21 cellular contexts compared by ENCODE assay signal in the genomic region with DNA sequence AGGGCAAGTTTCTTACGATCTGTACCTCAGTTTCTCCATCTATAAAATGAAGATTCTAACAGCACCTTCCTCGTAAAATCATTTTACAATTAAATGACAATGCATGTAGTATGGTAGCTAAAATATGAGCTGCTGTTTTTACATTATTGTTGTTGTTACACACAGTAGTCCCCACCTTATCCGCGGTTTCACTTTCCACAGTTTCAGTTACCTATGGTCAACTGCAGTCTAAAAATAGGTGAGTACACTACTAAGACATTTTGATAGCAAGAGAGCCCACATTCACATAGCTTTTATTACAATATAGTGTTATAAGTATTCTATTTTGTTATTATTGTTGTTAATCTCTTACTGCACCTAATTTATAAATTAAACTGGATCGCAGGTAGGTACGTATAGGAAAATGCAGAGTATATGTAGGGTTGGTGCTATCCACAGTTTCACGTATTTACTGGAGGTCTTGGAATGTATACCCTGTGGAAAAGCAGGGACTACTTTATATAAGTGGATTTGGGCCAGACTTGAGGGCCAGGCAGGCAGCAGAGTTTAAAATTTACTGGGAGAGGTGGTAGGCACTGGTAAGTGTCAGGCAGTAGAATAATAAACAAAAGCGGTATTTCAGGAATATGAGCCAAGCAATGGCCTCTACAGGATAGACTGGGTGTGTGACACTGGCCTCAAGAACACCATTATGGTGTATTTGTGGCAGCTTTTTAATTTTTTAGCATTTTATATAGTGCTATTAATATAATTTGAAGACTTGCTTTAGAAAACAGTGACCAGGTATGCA. TPM values are rescaled to one million over a fixed set of nuclear protein-coding genes. Genes with fewer than 3 reads are reported as not detected.
DNase-seq lines count a peak whose midpoint lies in the region; ATAC-seq and TF ChIP-seq lines count a peak whose summit lies in the region.
"Had no signal": no experiment of that assay in that cellular context is flagged by ENCODE, and none has a peak within 500 bp of the region (broad histone marks: within the 10 kb centered on the region; RNA-seq: fewer than 3 reads in every experiment).

No MANE protein-coding gene starts in this region.

- peaks cover 17% of the 10 kb centered on the region for H3K36me3 Mint-ChIP-seq in brain
- H3K36me3 Mint-ChIP-seq in activated naive CD4-positive, alpha-beta T cell treated with anti-CD3 and anti-CD28 coated beads, Interleukin-2, amount 50 U/mL, for 72 hours, result peaks cover 0 to 5% of the 10 kb centered on the region in 2 donors

- WGBS in transverse colon (ENCODE audit: low coverage in 1 of 2), 2 donors, result 80 to 82% methylated on average over 6 to 8 of the region's 8 CpGs
- 86 to 88% methylated on average over 8 of the region's 8 CpGs for WGBS in body of pancreas, 2 donors

- H3K27ac Mint-ChIP-seq in brain, result peak overlapping the region in 3 of 5 experiments; percentile 58 to 66 (median 63)
- no peak overlapping the region for H3K27ac Mint-ChIP-seq in activated naive CD4-positive, alpha-beta T cell treated with anti-CD3 and anti-CD28 coated beads, Interleukin-2, amount 50 U/mL, for 72 hours
- H3K27ac Mint-ChIP-seq: activated naive CD8-positive, alpha-beta T cell treated with anti-CD3 and anti-CD28 coated beads, Interleukin-2, amount 50 U/mL, for 24 hours; stimulated activated memory B cell treated with anti-CD40 and anti-IgM and Interleukin-4, amounts not matched to agents 10 μg/mL and 1 μg/mL and 100 μg/mL, for 72 hours had no signal

- no peak for TF ChIP-seq EP300 in transverse colon (IDR thresholded peaks at IDR 0.05; ENCODE audit: low read depth)

- no peak overlapping the region for H3K9ac ChIP-seq in parathyroid adenoma

- peak overlapping the region; percentile 34 for H3K4me2 ChIP-seq in parathyroid adenoma (ENCODE audit: low read length)

- H3K4me1 Mint-ChIP-seq in brain, result peaks cover 51% of the 10 kb centered on the region

- intact Hi-C loops in left ventricle myocardium inferior (cut with micrococcal nuclease) (no loop called here), cardiac septum (cut with DNase I) (loop anchor here (10.0 kb wide), 1 partner anchor 185 kb away; the partner anchor contains the start of gene ERLIN1), transverse colon (cut with DNase I; ENCODE audit: low total_unique reads) (no loop called here), body of pancreas (cut with DNase I) (no loop called here)

- no peaks in the 10 kb centered on the region for H3K27me3 ChIP-seq in left ventricle myocardium inferior (ENCODE audit: low read depth)
- no peaks in the 10 kb centered on the region for H3K27me3 ChIP-seq in parathyroid adenoma (ENCODE audit: control insufficient read depth, insufficient read depth, low read length)
- no peaks in the 10 kb centered on the region for H3K27me3 ChIP-seq in transverse colon
- no peaks in the 10 kb centered on the region for H3K27me3 ChIP-seq in body of pancreas
- H3K27me3 ChIP-seq: uterus had no signal

- H3K4me3 ChIP-seq in left ventricle myocardium inferior, result peak overlapping the region; percentile 8
- H3K4me3 ChIP-seq in parathyroid adenoma (ENCODE audit: low read depth, low read length), result no peak overlapping the region
- no peak overlapping the region for H3K4me3 ChIP-seq in transverse colon
- H3K4me3 ChIP-seq in body of pancreas, result no peak overlapping the region
- H3K4me3 ChIP-seq: lung, SK-N-MC, uterus had no signal

- peaks cover 60% of the 10 kb centered on the region for H3K79me2 ChIP-seq in parathyroid adenoma

- TF ChIP-seq POLR2A in transverse colon (IDR thresholded peaks at IDR 0.05) (no peak), body of pancreas (IDR thresholded peaks at IDR 0.05) (no peak)

- H3K27ac ChIP-seq in left ventricle myocardium inferior (replicated peaks) (no peak overlapping the region), parathyroid adenoma (peak overlapping the region; percentile 85), transverse colon (peak overlapping the region; percentile 35 to 54 (median 46)), body of pancreas (no peak overlapping the region)
- H3K27ac ChIP-seq: SK-N-MC had no signal

- ATAC-seq in body of pancreas, result no peak
- no peak for ATAC-seq in activated naive CD4-positive, alpha-beta T cell treated with anti-CD3 and anti-CD28 coated beads, Interleukin-2, amount 50 U/mL, for 72 hours
- ATAC-seq: activated naive CD8-positive, alpha-beta T cell treated with anti-CD3 and anti-CD28 coated beads, Interleukin-2, amount 50 U/mL, for 24 hours; stimulated activated memory B cell treated with anti-CD40 and anti-IgM and Interleukin-4, amounts not matched to agents 10 μg/mL and 1 μg/mL and 100 μg/mL, for 72 hours had no signal

- no peak overlapping the region for H2AFZ ChIP-seq in parathyroid adenoma

- H3K9me3 Mint-ChIP-seq in brain, result no peaks in the 10 kb centered on the region
- H3K9me3 Mint-ChIP-seq in activated naive CD4-positive, alpha-beta T cell treated with anti-CD3 and anti-CD28 coated beads, Interleukin-2, amount 50 U/mL, for 72 hours, result no peaks in the 10 kb centered on the region
- H3K9me3 Mint-ChIP-seq: activated naive CD8-positive, alpha-beta T cell treated with anti-CD3 and anti-CD28 coated beads, Interleukin-2, amount 50 U/mL, for 24 hours; stimulated activated memory B cell treated with anti-CD40 and anti-IgM and Interleukin-4, amounts not matched to agents 10 μg/mL and 1 μg/mL and 100 μg/mL, for 72 hours had no signal

- H3K9me3 ChIP-seq in left ventricle myocardium inferior (replicated peaks) (no peaks in the 10 kb centered on the region), parathyroid adenoma (ENCODE audit: control insufficient read depth, low read length) (no peaks in the 10 kb centered on the region), transverse colon (no peaks in the 10 kb centered on the region), body of pancreas (no peaks in the 10 kb centered on the region)
- H3K9me3 ChIP-seq: uterus had no signal

- in situ Hi-C loops in transverse colon (cut with MboI; ENCODE audit: low pct_ligation_motif_present in 1 of 4, low pct_unique_long_range_greater_than_20kb in 1 of 4, low sequenced_read_pairs in 3 of 4), result no loop called here

- H3K27me3 Mint-ChIP-seq in brain, result no peaks in the 10 kb centered on the region
- H3K27me3 Mint-ChIP-seq: activated naive CD8-positive, alpha-beta T cell treated with anti-CD3 and anti-CD28 coated beads, Interleukin-2, amount 50 U/mL, for 24 hours; stimulated activated memory B cell treated with anti-CD40 and anti-IgM and Interleukin-4, amounts not matched to agents 10 μg/mL and 1 μg/mL and 100 μg/mL, for 72 hours had no signal

- DNase-seq in left ventricle myocardium inferior, result no peak
- DNase-seq in cardiac septum (ENCODE audit: low spot score), result no peak
- no peak for DNase-seq in transverse colon
- no peak for DNase-seq in stimulated activated CD4-positive, alpha-beta T cell treated with anti-CD3 and anti-CD28 coated beads, Interleukin-4, amount 100 ng/mL, for 24 hours
- no peak for DNase-seq in body of pancreas
- DNase-seq in activated naive CD4-positive, alpha-beta T cell treated with anti-CD3 and anti-CD28 coated beads, Interleukin-2, amount 50 U/mL, for 72 hours (ENCODE audit: low spot score in 2 of 2), result no peak
- DNase-seq: activated CD4-positive, alpha-beta T cell treated with anti-CD3 and anti-CD28 coated beads, Interleukin-2, amount 50 U/mL, for 48 hours; activated CD4-positive, CD25-positive, alpha-beta regulatory T cell treated with anti-CD3 and anti-CD28 coated beads, Interleukin-2, amount 50 U/mL, for 72 hours; activated naive CD8-positive, alpha-beta T cell treated with anti-CD3 and anti-CD28 coated beads, Interleukin-2, amount 50 U/mL, for 24 hours; activated T-cell treated with anti-CD3 and anti-CD28 coated beads, Interleukin-2, amount 50 U/mL, for 48 hours; Calu3; cerebellar nuclear complex; NCI-H1092; NCI-H1694; NCI-H510A; uterus had no signal

- TF ChIP-seq CTCF in left ventricle myocardium inferior (IDR thresholded peaks at IDR 0.05; ENCODE audit: borderline replicate concordance) (no peak), brain (conservative IDR thresholded peaks at IDR 0.05) (no peak), parathyroid adenoma (IDR thresholded peaks at IDR 0.05) (no peak), transverse colon (IDR thresholded peaks at IDR 0.05) (no peak), body of pancreas (IDR thresholded peaks at IDR 0.05) (no peak)

- H3K4me1 ChIP-seq in left ventricle myocardium inferior (peaks cover 80% of the 10 kb centered on the region), parathyroid adenoma (peaks cover 61% of the 10 kb centered on the region), transverse colon (peaks cover 3 to 45% (median 26%) of the 10 kb centered on the region in 4 donors), body of pancreas (peaks cover 11% of the 10 kb centered on the region)

- peak overlapping the region in 1 of 5 experiments; percentile 32 for H3K4me3 Mint-ChIP-seq in brain
- H3K4me3 Mint-ChIP-seq: activated naive CD8-positive, alpha-beta T cell treated with anti-CD3 and anti-CD28 coated beads, Interleukin-2, amount 50 U/mL, for 24 hours; stimulated activated memory B cell treated with anti-CD40 and anti-IgM and Interleukin-4, amounts not matched to agents 10 μg/mL and 1 μg/mL and 100 μg/mL, for 72 hours had no signal

- H3K36me3 ChIP-seq in left ventricle myocardium inferior (no peaks in the 10 kb centered on the region), parathyroid adenoma (ENCODE audit: control insufficient read depth, insufficient read depth, low read length) (no peaks in the 10 kb centered on the region), transverse colon (no peaks in the 10 kb centered on the region), body of pancreas (replicated peaks in 1 of 2; ENCODE audit: insufficient read depth in 1 of 2, low read depth in 2 of 2) (no peaks in the 10 kb centered on the region)
- H3K36me3 ChIP-seq: uterus had no signal

RNA-seq across cellular contexts. Expression of gene DNMBP, which starts 10.2 kb away (rescaled TPM):
- total RNA-seq in left ventricle myocardium inferior (7.7 TPM), cardiac septum (5.6 TPM), transverse colon (10 to 100 TPM; 38.5 to 68.5 (median 48.0) TPM), body of pancreas (10 to 100 TPM; 11.5 to 19.2 TPM)
- 4.5 TPM for polyA plus RNA-seq in brain (ENCODE audit: insufficient read depth, low read depth, low replicate concordance)
- total RNA-seq in activated naive CD4-positive, alpha-beta T cell treated with anti-CD3 and anti-CD28 coated beads, Interleukin-2, amount 50 U/mL, for 72 hours, result 1 to 10 TPM; 3.2 to 3.4 TPM

Comparison
In these comparisons a context has a peak if more than half of its experiments do, and no peak if none do; other contexts are left out.
1. H3K27ac ChIP-seq: peak in parathyroid adenoma (single experiment) and transverse colon (4 of 4); none in left ventricle myocardium inferior (single experiment) and body of pancreas (0 of 4).
2. H3K27ac Mint-ChIP-seq: peak in brain (3 of 5); none in activated naive CD4-positive, alpha-beta T cell treated with anti-CD3 and anti-CD28 coated beads, Interleukin-2, amount 50 U/mL, for 72 hours (0 of 2).